ENCODE assay signal across 28 cellular contexts in the genomic region with DNA sequence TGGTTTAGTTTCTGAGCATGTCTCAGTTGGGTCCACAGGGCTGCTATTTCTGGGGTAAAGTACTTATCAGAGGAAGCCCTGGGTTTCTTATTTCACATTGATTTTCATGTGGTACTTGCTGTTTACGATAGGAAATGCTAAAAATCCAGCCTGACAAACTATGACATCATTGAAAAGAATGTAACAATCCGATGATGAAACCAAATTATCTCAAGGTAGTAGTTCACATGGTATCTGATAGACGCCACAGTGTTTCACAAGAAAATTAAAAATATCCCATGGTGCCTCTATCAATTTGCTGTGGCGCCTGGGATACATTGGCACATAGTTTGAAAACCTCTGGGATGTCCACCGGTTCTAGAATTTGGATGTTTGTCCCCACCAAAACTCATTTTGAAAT.
"Had no signal": no experiment of that assay in that cellular context is flagged by ENCODE, and none has a peak within 500 bp of the region (broad histone marks: within the 10 kb centered on the region; RNA-seq: fewer than 3 reads in every experiment).

No MANE protein-coding gene starts in this region.

- H3K27ac ChIP-seq: left lung, lower lobe of right lung, pancreas, prostate gland, sigmoid colon, spleen, suprapubic skin, thoracic aorta, tibial artery, upper lobe of right lung had no signal

- H3K4me3 ChIP-seq: left lung, lower lobe of right lung, pancreas, prostate gland, sigmoid colon, spleen, suprapubic skin, thoracic aorta, tibial artery, upper lobe of right lung had no signal

- H3K4me1 ChIP-seq: left lung, lower lobe of right lung, pancreas, prostate gland, sigmoid colon, spleen, suprapubic skin, tibial artery, upper lobe of right lung had no signal

- H3K27ac Mint-ChIP-seq: immature natural killer cell; naive thymus-derived CD8-positive, alpha-beta T cell; nephron; stimulated activated effector memory CD8-positive, alpha-beta T cell treated with anti-CD3 and anti-CD28 coated beads, Interleukin-12 subunit alpha, Interleukin-12 subunit beta, amount 100 ng/mL, for 72 hours; stimulated activated naive CD8-positive, alpha-beta T cell treated with anti-CD3 and anti-CD28 coated beads, Interleukin-15, Interleukin-2, amounts not matched to agents 100 ng/mL and 50 ng/mL, for 24 hours had no signal

- H3K4me3 Mint-ChIP-seq: immature natural killer cell; naive thymus-derived CD8-positive, alpha-beta T cell; nephron; neural crest cell; stimulated activated effector memory CD8-positive, alpha-beta T cell treated with anti-CD3 and anti-CD28 coated beads, Interleukin-12 subunit alpha, Interleukin-12 subunit beta, amount 100 ng/mL, for 72 hours; stimulated activated naive CD8-positive, alpha-beta T cell treated with anti-CD3 and anti-CD28 coated beads, Interleukin-15, Interleukin-2, amounts not matched to agents 100 ng/mL and 50 ng/mL, for 24 hours had no signal

- H3K9me3 ChIP-seq: left lung, lower lobe of right lung, pancreas, prostate gland, sigmoid colon, spleen, suprapubic skin, thoracic aorta, tibial artery, upper lobe of right lung had no signal

- H3K36me3 Mint-ChIP-seq: immature natural killer cell; naive thymus-derived CD8-positive, alpha-beta T cell; stimulated activated effector memory CD8-positive, alpha-beta T cell treated with anti-CD3 and anti-CD28 coated beads, Interleukin-12 subunit alpha, Interleukin-12 subunit beta, amount 100 ng/mL, for 72 hours had no signal

- H3K9me3 Mint-ChIP-seq: naive thymus-derived CD8-positive, alpha-beta T cell; nephron; neural crest cell; stimulated activated effector memory CD8-positive, alpha-beta T cell treated with anti-CD3 and anti-CD28 coated beads, Interleukin-12 subunit alpha, Interleukin-12 subunit beta, amount 100 ng/mL, for 72 hours; stimulated activated naive CD8-positive, alpha-beta T cell treated with anti-CD3 and anti-CD28 coated beads, Interleukin-15, Interleukin-2, amounts not matched to agents 100 ng/mL and 50 ng/mL, for 24 hours had no signal

- H3K36me3 ChIP-seq: left lung, lower lobe of right lung, pancreas, prostate gland, sigmoid colon, spleen, suprapubic skin, thoracic aorta, tibial artery, upper lobe of right lung had no signal

- DNase-seq: hypothalamus; immature natural killer cell; kidney; left colon; left lung; lower lobe of right lung; mammary epithelial cell; mesenchymal stem cell; naive thymus-derived CD8-positive, alpha-beta T cell; nucleus accumbens; pancreas; posterior cingulate gyrus; retina; right cardiac atrium; sigmoid colon; small intestine; spleen; stimulated activated CD4-positive, alpha-beta T cell treated with anti-CD3 and anti-CD28 coated beads, Interleukin-4, amount 100 ng/mL, for 24 hours; stimulated activated naive CD4-positive, alpha-beta T cell; tibial artery; upper lobe of right lung had no signal

- H3K27me3 Mint-ChIP-seq: stimulated activated naive CD8-positive, alpha-beta T cell treated with anti-CD3 and anti-CD28 coated beads, Interleukin-15, Interleukin-2, amounts not matched to agents 100 ng/mL and 50 ng/mL, for 24 hours had no signal

- H3K4me1 Mint-ChIP-seq: immature natural killer cell; naive thymus-derived CD8-positive, alpha-beta T cell; nephron; neural crest cell; stimulated activated effector memory CD8-positive, alpha-beta T cell treated with anti-CD3 and anti-CD28 coated beads, Interleukin-12 subunit alpha, Interleukin-12 subunit beta, amount 100 ng/mL, for 72 hours had no signal
